24 cellular contexts compared by ENCODE assay signal in the genomic region with DNA sequence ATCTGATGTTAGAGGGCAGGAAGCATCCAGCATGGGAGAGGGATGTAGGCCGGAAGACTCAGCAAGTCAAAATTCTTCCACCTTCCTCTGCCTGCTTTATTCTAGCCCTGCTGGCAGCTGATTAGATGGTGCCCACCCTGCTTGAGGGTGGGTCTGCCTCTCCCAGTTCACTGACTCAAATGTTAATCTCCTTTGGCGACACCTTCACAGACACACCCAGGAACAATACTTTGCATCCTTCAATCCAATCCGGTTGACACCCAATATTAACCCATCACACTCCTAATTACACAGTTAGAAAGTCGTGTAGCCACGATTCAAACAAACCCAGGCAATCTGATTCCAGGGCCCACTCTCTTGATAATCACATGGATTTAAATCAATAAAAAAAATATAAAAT.
"Had no signal": no experiment of that assay in that cellular context is flagged by ENCODE, and none has a peak within 500 bp of the region (broad histone marks: within the 10 kb centered on the region; RNA-seq: fewer than 3 reads in every experiment).

No MANE protein-coding gene starts in this region.

- DNase-seq: colonic mucosa; cortex of kidney; dermis blood vessel endothelial cell; dorsolateral prefrontal cortex; effector CD4-positive, alpha-beta T cell; effector CD8-positive, alpha-beta T cell; effector memory CD4-positive, alpha-beta T cell; effector memory CD8-positive, alpha-beta T cell; endodermal cell; erythroblast; esophagus squamous epithelium; foreskin fibroblast; foreskin keratinocyte; foreskin melanocyte; gastrocnemius medialis; glutamatergic neuron; head of caudate nucleus; heart left ventricle; heart right ventricle had no signal

- H3K4me1 ChIP-seq: colonic mucosa, esophagus muscularis mucosa, gastroesophageal sphincter had no signal

- H3K4me3 ChIP-seq: colonic mucosa, coronary artery, dorsolateral prefrontal cortex, esophagus muscularis mucosa, esophagus squamous epithelium, gastrocnemius medialis, gastroesophageal sphincter, heart left ventricle, heart right ventricle had no signal

- H3K27ac Mint-ChIP-seq: dendritic cell treated with granulocyte-macrophage colony-stimulating factor and Interleukin-4, amounts not matched to agents 40 ng/mL and 50 ng/mL, for 4 days; effector memory CD8-positive, alpha-beta T cell; endodermal cell had no signal

- H3K9me3 Mint-ChIP-seq: dendritic cell treated with granulocyte-macrophage colony-stimulating factor and Interleukin-4, amounts not matched to agents 40 ng/mL and 50 ng/mL, for 4 days; effector memory CD8-positive, alpha-beta T cell; endodermal cell had no signal

- H3K27me3 Mint-ChIP-seq: dendritic cell treated with granulocyte-macrophage colony-stimulating factor and Interleukin-4, amounts not matched to agents 40 ng/mL and 50 ng/mL, for 4 days; effector memory CD8-positive, alpha-beta T cell had no signal

- ATAC-seq: effector memory CD8-positive, alpha-beta T cell; esophagus mucosa; foreskin keratinocyte; gastrocnemius medialis; gastroesophageal sphincter; heart left ventricle; heart right ventricle had no signal

- H3K4me3 Mint-ChIP-seq: dendritic cell treated with granulocyte-macrophage colony-stimulating factor and Interleukin-4, amounts not matched to agents 40 ng/mL and 50 ng/mL, for 4 days; effector memory CD8-positive, alpha-beta T cell; endodermal cell had no signal

- H3K9me3 ChIP-seq: colonic mucosa, esophagus muscularis mucosa, esophagus squamous epithelium, gastrocnemius medialis, gastroesophageal sphincter, heart left ventricle, heart right ventricle had no signal

- H3K27ac ChIP-seq: colonic mucosa, coronary artery, dorsolateral prefrontal cortex, esophagus muscularis mucosa, esophagus squamous epithelium, foreskin keratinocyte, gastrocnemius medialis, gastroesophageal sphincter, heart left ventricle had no signal

- H3K27me3 ChIP-seq: colonic mucosa, dorsolateral prefrontal cortex, esophagus muscularis mucosa, esophagus squamous epithelium, foreskin keratinocyte, gastrocnemius medialis, gastroesophageal sphincter, heart left ventricle, heart right ventricle had no signal

- H3K36me3 ChIP-seq: colonic mucosa, esophagus muscularis mucosa, esophagus squamous epithelium, gastrocnemius medialis, gastroesophageal sphincter, heart left ventricle, heart right ventricle had no signal
